Comparison of ENCODE assay signal across 23 cellular contexts in the genomic region with DNA sequence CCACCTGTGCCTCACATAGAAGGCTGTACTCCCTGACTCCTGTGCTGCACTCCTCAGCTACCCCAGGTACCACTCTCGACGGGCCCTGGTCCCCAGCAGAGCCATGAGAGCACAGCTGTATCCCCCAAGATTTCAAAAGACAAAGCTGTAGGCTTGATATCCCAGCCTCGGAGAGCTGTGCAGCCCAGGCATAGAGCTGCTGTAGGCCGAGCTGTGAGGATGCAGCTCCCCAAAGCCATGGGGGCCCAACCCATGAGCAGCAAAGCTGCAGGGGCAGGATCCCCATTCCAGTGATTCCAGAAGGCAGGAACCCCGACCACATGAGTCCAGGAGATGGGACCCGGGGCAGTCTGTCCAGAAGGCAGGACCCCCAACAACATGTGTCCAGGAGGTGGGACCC.
DNase-seq lines count a peak whose midpoint lies in the region; ATAC-seq and TF ChIP-seq lines count a peak whose summit lies in the region.
"Had no signal": no experiment of that assay in that cellular context is flagged by ENCODE, and none has a peak within 500 bp of the region (broad histone marks: within the 10 kb centered on the region; RNA-seq: fewer than 3 reads in every experiment).

No MANE protein-coding gene starts in this region.

- no CpG with 5 or more reads among the region's 6 CpGs for WGBS in neuronal stem cell (ENCODE audit: extremely low coverage in 2 of 2, insufficient read length in 2 of 2, insufficient replicate concordance in 1 of 2), 2 donors
- WGBS in upper lobe of left lung, 2 donors, result 87 to 100% methylated on average over 1 to 6 of the region's 6 CpGs

- H3K79me1 ChIP-seq in neuronal stem cell (ENCODE audit: low read depth, low read length), result no peaks in the 10 kb centered on the region

- H3K36me3 ChIP-seq in neuronal stem cell (replicated peaks in 1 of 2; ENCODE audit: control insufficient read depth in 2 of 2, insufficient read depth in 2 of 2, low read length in 2 of 2) (no peaks in the 10 kb centered on the region), upper lobe of left lung (no peaks in the 10 kb centered on the region), neural progenitor cell (no peaks in the 10 kb centered on the region)
- H3K36me3 ChIP-seq: BE2C; BLaER1 treated with 17β-estradiol and CSF1 and Interleukin-3, amounts not matched to agents 10 nM and 100 nM had no signal

- no peak overlapping the region for H3K4me2 ChIP-seq in neuronal stem cell (ENCODE audit: insufficient read depth, low read length, poor library complexity, severe bottlenecking)
- no peak overlapping the region for H3K4me2 ChIP-seq in neural progenitor cell
- H3K4me2 ChIP-seq: A549; BLaER1 treated with 17β-estradiol and CSF1 and Interleukin-3, amounts not matched to agents 10 nM and 100 nM; GM23338 had no signal

- no peak overlapping the region for H2BK15ac ChIP-seq in neuronal stem cell (ENCODE audit: low read length)

- H2BK5ac ChIP-seq in neuronal stem cell (ENCODE audit: low read length), result no peak overlapping the region

- H3K14ac ChIP-seq in neuronal stem cell (ENCODE audit: low read length), result no peak overlapping the region

- intact Hi-C loops in sciatic nerve (cut with DNase I), result no loop called here

- H3K4me3 Mint-ChIP-seq in neural progenitor cell, result no peak overlapping the region
- H3K4me3 Mint-ChIP-seq: CD14-positive monocyte; CD4-positive, alpha-beta T cell; CD8-positive, alpha-beta memory T cell; GM23338; H9; HFFc6 had no signal

- no peak overlapping the region for H4K91ac ChIP-seq in neuronal stem cell (ENCODE audit: low read depth, low read length, poor library complexity)

- DNase-seq in neuronal stem cell (ENCODE audit: low spot score), result no peak
- DNase-seq in sciatic nerve (ENCODE audit: low spot score), result no peak
- DNase-seq in upper lobe of left lung, result peak in 1 of 2 donors; percentile 41
- no peak for DNase-seq in neural progenitor cell (ENCODE audit: low spot score)
- DNase-seq: 8988T; ACHN; AML-193; BE2C; CD4-positive, alpha-beta T cell; CD8-positive, alpha-beta memory T cell; DMS 273 treated with DMSO at 0.1 percent for 48 hours; DMS79; EL; GDM1; H9; HFFc6 had no signal

- TF ChIP-seq EP300 in upper lobe of left lung (IDR thresholded peaks at IDR 0.05), result no peak

- peak; percentile 10 for ATAC-seq in sciatic nerve
- ATAC-seq in upper lobe of left lung (ENCODE audit: low FRiP score in 2 of 2), result peak; percentile 20 to 22
- ATAC-seq in HG03025 (IDR thresholded peaks at IDR 0.05; ENCODE audit: low FRiP score, unreplicated experiment), result no peak
- ATAC-seq in GM21619 (IDR thresholded peaks at IDR 0.05; ENCODE audit: unreplicated experiment), result no peak
- ATAC-seq: A549, GM12878, GM23338 had no signal

- H3K36me3 Mint-ChIP-seq in neural progenitor cell, result no peaks in the 10 kb centered on the region
- H3K36me3 Mint-ChIP-seq: CD14-positive monocyte; CD8-positive, alpha-beta memory T cell had no signal

- H3K27me3 ChIP-seq in neuronal stem cell (ENCODE audit: control insufficient read depth in 3 of 3, insufficient read depth in 3 of 3, low read depth in 1 of 3, low read length in 3 of 3), result no peaks in the 10 kb centered on the region
- no peaks in the 10 kb centered on the region for H3K27me3 ChIP-seq in upper lobe of left lung
- H3K27me3 ChIP-seq in neural progenitor cell, result no peaks in the 10 kb centered on the region
- H3K27me3 ChIP-seq: BE2C; BLaER1 treated with 17β-estradiol and CSF1 and Interleukin-3, amounts not matched to agents 10 nM and 100 nM had no signal

- TF ChIP-seq CTCF in upper lobe of left lung (IDR thresholded peaks at IDR 0.05) (no peak), neural progenitor cell (IDR thresholded peaks at IDR 0.05) (no peak)

- H3K4me3 ChIP-seq in neuronal stem cell (ENCODE audit: low read length in 2 of 2) (no peak overlapping the region), upper lobe of left lung (no peak overlapping the region), neural progenitor cell (no peak overlapping the region)
- H3K4me3 ChIP-seq: A549; BLaER1 treated with 17β-estradiol and CSF1 and Interleukin-3, amounts not matched to agents 10 nM and 100 nM; GM12878; GM23338 had no signal

- no peak overlapping the region for H2BK12ac ChIP-seq in neuronal stem cell (ENCODE audit: low read length)

- no peak overlapping the region for H2AK5ac ChIP-seq in neuronal stem cell (ENCODE audit: low read depth, low read length)

- no peak overlapping the region for H3K27ac Mint-ChIP-seq in neural progenitor cell
- H3K27ac Mint-ChIP-seq: CD14-positive monocyte; CD4-positive, alpha-beta T cell; CD8-positive, alpha-beta memory T cell; GM23338; H9; HFFc6 had no signal

- H3K27ac ChIP-seq in neuronal stem cell (replicated peaks; ENCODE audit: low read length) (no peak overlapping the region), upper lobe of left lung (no peak overlapping the region), neural progenitor cell (no peak overlapping the region)
- H3K27ac ChIP-seq: A549; BLaER1 treated with 17β-estradiol and CSF1 and Interleukin-3, amounts not matched to agents 10 nM and 100 nM had no signal

- no peaks in the 10 kb centered on the region for H3F3A ChIP-seq in neural progenitor cell (ENCODE audit: low read depth)

- H3K23ac ChIP-seq in neuronal stem cell (ENCODE audit: low read depth, low read length, poor library complexity), result peak overlapping the region; percentile 46

- peaks cover 7% of the 10 kb centered on the region for H3K27me3 Mint-ChIP-seq in neural progenitor cell (ENCODE audit: insufficient read depth, low read depth)
- H3K27me3 Mint-ChIP-seq: CD8-positive, alpha-beta memory T cell had no signal

- H3K18ac ChIP-seq in neuronal stem cell (ENCODE audit: low read length), result peak overlapping the region; percentile 58

- H3K9me3 Mint-ChIP-seq in neural progenitor cell, result no peaks in the 10 kb centered on the region
- H3K9me3 Mint-ChIP-seq: CD4-positive, alpha-beta T cell; H9 had no signal

- no peaks in the 10 kb centered on the region for H3K79me2 ChIP-seq in neural progenitor cell (ENCODE audit: low read depth)

- H4K8ac ChIP-seq in neuronal stem cell (ENCODE audit: low read depth, low read length), result no peak overlapping the region

- no peak overlapping the region for H2BK120ac ChIP-seq in neuronal stem cell (ENCODE audit: low read depth, low read length)

- H3K9ac ChIP-seq in neuronal stem cell (ENCODE audit: low read depth, low read length, poor library complexity) (no peak overlapping the region), neural progenitor cell (no peak overlapping the region)
- H3K9ac ChIP-seq: BLaER1 treated with 17β-estradiol and CSF1 and Interleukin-3, amounts not matched to agents 10 nM and 100 nM had no signal

- H3K4me1 Mint-ChIP-seq in neural progenitor cell, result peaks cover 10% of the 10 kb centered on the region
- H3K4me1 Mint-ChIP-seq: CD14-positive monocyte; CD8-positive, alpha-beta memory T cell; GM23338; H9 had no signal

- no peak overlapping the region for H3K4ac ChIP-seq in neuronal stem cell (ENCODE audit: low read length)

- H3K4me1 ChIP-seq in neuronal stem cell (ENCODE audit: control insufficient read depth in 2 of 2, insufficient read depth in 1 of 2, low read depth in 1 of 2, low read length in 2 of 2) (no peaks in the 10 kb centered on the region), upper lobe of left lung (no peaks in the 10 kb centered on the region), neural progenitor cell (no peaks in the 10 kb centered on the region)
- H3K4me1 ChIP-seq: A549; BE2C; BLaER1 treated with 17β-estradiol and CSF1 and Interleukin-3, amounts not matched to agents 10 nM and 100 nM had no signal

- no peak for TF ChIP-seq POLR2A in upper lobe of left lung (IDR thresholded peaks at IDR 0.05)

- H2AFZ ChIP-seq in neuronal stem cell (ENCODE audit: low read length) (no peak overlapping the region), neural progenitor cell (replicated peaks) (no peak overlapping the region)
- H2AFZ ChIP-seq: GM23338 had no signal

- H3K9me3 ChIP-seq in neuronal stem cell (replicated peaks in 1 of 2; ENCODE audit: control insufficient read depth in 2 of 2, insufficient read depth in 1 of 2, low read depth in 1 of 2, low read length in 2 of 2) (no peaks in the 10 kb centered on the region), upper lobe of left lung (no peaks in the 10 kb centered on the region), neural progenitor cell (ENCODE audit: low read depth) (no peaks in the 10 kb centered on the region)
- H3K9me3 ChIP-seq: A549, BE2C had no signal

- no peaks in the 10 kb centered on the region for H4K20me1 ChIP-seq in neural progenitor cell (ENCODE audit: low read depth)
- H4K20me1 ChIP-seq: BLaER1 treated with 17β-estradiol and CSF1 and Interleukin-3, amounts not matched to agents 10 nM and 100 nM had no signal

Comparison
In these comparisons a context has a peak if more than half of its experiments do, and no peak if none do; other contexts are left out.
1. ATAC-seq: peak in sciatic nerve (single experiment) and upper lobe of left lung (2 of 2); none in HG03025 (single experiment) and GM21619 (single experiment).